29 cellular contexts compared by ENCODE assay signal in genomic region chr6:74117113-74117512, GRCh38.
"Had no signal": no experiment of that assay in that cellular context is flagged by ENCODE, and none has a peak within 500 bp of the region (broad histone marks: within the 10 kb centered on the region; RNA-seq: fewer than 3 reads in every experiment).

No MANE protein-coding gene starts in this region.

- H3K4me3 Mint-ChIP-seq: activated CD4-positive, alpha-beta memory T cell treated with anti-CD3 and anti-CD28 coated beads for 36 hours; activated CD4-positive, alpha-beta T cell treated with anti-CD3 and anti-CD28 coated beads, Interleukin-2, amount 10 ng/mL, durations not matched to agents 7 days and 5 days; activated naive CD4-positive, alpha-beta T cell treated with anti-CD3 and anti-CD28 coated beads, Interleukin-2, amount 10 ng/mL, durations not matched to agents 7 days and 5 days; activated naive CD8-positive, alpha-beta T cell treated with anti-CD3 and anti-CD28 coated beads for 36 hours; activated T-cell treated with anti-CD3 and anti-CD28 coated beads, Interleukin-2, amount 50 U/mL, for 72 hours; IgD-negative memory B cell; T-helper 2 cell treated with Interferon-gamma antibody and Interleukin-4, amounts not matched to agents 5 μg/mL and 100 μg/mL, for 36 hours; WTC11 had no signal

- H3K27me3 Mint-ChIP-seq: activated CD4-positive, alpha-beta memory T cell treated with anti-CD3 and anti-CD28 coated beads for 36 hours; activated CD4-positive, alpha-beta T cell treated with anti-CD3 and anti-CD28 coated beads, Interleukin-2, amount 10 ng/mL, durations not matched to agents 7 days and 5 days; activated naive CD4-positive, alpha-beta T cell treated with anti-CD3 and anti-CD28 coated beads, Interleukin-2, amount 10 ng/mL, durations not matched to agents 7 days and 5 days; activated naive CD8-positive, alpha-beta T cell treated with anti-CD3 and anti-CD28 coated beads for 36 hours; IgD-negative memory B cell had no signal

- H3K9me3 ChIP-seq: breast epithelium, MG63, Peyer's patch, SJSA1 had no signal

- H3K36me3 ChIP-seq: breast epithelium, MG63, Peyer's patch, SJSA1 had no signal

- H3K27me3 ChIP-seq: breast epithelium, MG63, Peyer's patch, SJSA1 had no signal

- H3K9me3 Mint-ChIP-seq: activated CD4-positive, alpha-beta T cell treated with anti-CD3 and anti-CD28 coated beads, Interleukin-2, amount 10 ng/mL, durations not matched to agents 7 days and 5 days; activated naive CD4-positive, alpha-beta T cell treated with anti-CD3 and anti-CD28 coated beads, Interleukin-2, amount 10 ng/mL, durations not matched to agents 7 days and 5 days; activated naive CD8-positive, alpha-beta T cell treated with anti-CD3 and anti-CD28 coated beads for 36 hours; activated T-helper 2 cell treated with anti-CD3 and anti-CD28 coated beads, Interferon-gamma antibody, Interleukin-2, Interleukin-4, amounts not matched to agents 10 μg/mL and 5 μg/mL and 100 μg/mL, durations not matched to agents 14 hours and 24 hours and 36 hours had no signal

- DNase-seq: activated CD4-positive, alpha-beta memory T cell treated with anti-CD3 and anti-CD28 coated beads for 36 hours; activated CD4-positive, alpha-beta T cell treated with anti-CD3 and anti-CD28 coated beads, Interleukin-2, amount 10 ng/mL, durations not matched to agents 7 days and 5 days; activated CD4-positive, CD25-positive, alpha-beta regulatory T cell treated with anti-CD3 and anti-CD28 coated beads, Interleukin-2, amount 50 U/mL, for 72 hours; activated CD8-positive, alpha-beta memory T cell treated with anti-CD3 and anti-CD28 coated beads for 24 hours; activated gamma-delta T cell treated with Interleukin-2 at 50 U/mL for 16 hours; activated naive CD4-positive, alpha-beta T cell treated with anti-CD3 and anti-CD28 coated beads, Interleukin-2, amount 10 ng/mL, durations not matched to agents 7 days and 5 days; activated naive CD8-positive, alpha-beta T cell treated with anti-CD3 and anti-CD28 coated beads for 36 hours; activated T-cell treated with anti-CD3 and anti-CD28 coated beads, Interleukin-2, amount 50 U/mL, for 72 hours; anterior cingulate cortex; caudate nucleus; KG1; MG63; NCI-H1048; NCI-H146; NCI-H1930; NCI-H2107; NCI-H345; NCI-H510A; NCI-H69; Peyer's patch; Right ventricle myocardium superior; SW 1271 had no signal

- H3K27ac ChIP-seq: breast epithelium, Peyer's patch, RWPE1, SJSA1 had no signal

- H3K36me3 Mint-ChIP-seq: activated CD4-positive, alpha-beta memory T cell treated with anti-CD3 and anti-CD28 coated beads for 36 hours; activated naive CD4-positive, alpha-beta T cell treated with anti-CD3 and anti-CD28 coated beads, Interleukin-2, amount 10 ng/mL, durations not matched to agents 7 days and 5 days; activated naive CD8-positive, alpha-beta T cell treated with anti-CD3 and anti-CD28 coated beads for 36 hours; IgD-negative memory B cell; WTC11 had no signal

- H3K4me1 Mint-ChIP-seq: activated CD4-positive, alpha-beta T cell treated with anti-CD3 and anti-CD28 coated beads, Interleukin-2, amount 10 ng/mL, durations not matched to agents 7 days and 5 days; activated naive CD4-positive, alpha-beta T cell treated with anti-CD3 and anti-CD28 coated beads, Interleukin-2, amount 10 ng/mL, durations not matched to agents 7 days and 5 days; IgD-negative memory B cell; WTC11 had no signal

- H3K4me1 ChIP-seq: breast epithelium, Peyer's patch had no signal

- H3K4me3 ChIP-seq: breast epithelium, MG63, Peyer's patch, SJSA1 had no signal

- H3K27ac Mint-ChIP-seq: activated CD4-positive, alpha-beta memory T cell treated with anti-CD3 and anti-CD28 coated beads for 36 hours; activated CD4-positive, alpha-beta T cell treated with anti-CD3 and anti-CD28 coated beads, Interleukin-2, amount 10 ng/mL, durations not matched to agents 7 days and 5 days; activated naive CD4-positive, alpha-beta T cell treated with anti-CD3 and anti-CD28 coated beads, Interleukin-2, amount 10 ng/mL, durations not matched to agents 7 days and 5 days; activated naive CD8-positive, alpha-beta T cell treated with anti-CD3 and anti-CD28 coated beads for 36 hours; activated T-cell treated with anti-CD3 and anti-CD28 coated beads, Interleukin-2, amount 50 U/mL, for 72 hours; activated T-helper 2 cell treated with anti-CD3 and anti-CD28 coated beads, Interferon-gamma antibody, Interleukin-2, Interleukin-4, amounts not matched to agents 10 μg/mL and 5 μg/mL and 100 μg/mL, durations not matched to agents 14 hours and 24 hours and 36 hours; IgD-negative memory B cell; T-helper 2 cell treated with Interferon-gamma antibody and Interleukin-4, amounts not matched to agents 5 μg/mL and 100 μg/mL, for 36 hours; WTC11 had no signal
